Comparison of ENCODE assay signal across 13 cellular contexts in the genomic region with DNA sequence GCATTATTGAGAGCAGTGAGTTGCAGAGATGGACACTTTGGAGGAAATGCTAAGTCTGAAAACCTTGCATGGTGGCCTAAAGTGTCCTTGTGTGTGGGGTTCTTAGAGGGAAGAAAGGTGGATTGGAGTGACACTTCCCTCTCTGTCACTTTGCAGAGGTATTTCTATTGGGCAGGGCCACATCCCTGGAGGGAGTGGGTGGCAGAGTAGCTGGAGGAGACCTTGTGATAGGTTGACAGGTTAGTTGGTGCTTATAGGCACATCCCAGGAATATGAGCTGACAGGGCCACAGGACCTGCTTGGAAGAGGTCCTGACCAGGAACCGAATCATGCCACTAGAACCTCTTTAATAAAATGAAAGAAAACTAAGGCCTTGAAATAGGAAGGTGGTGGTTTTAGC. TPM values are rescaled to one million over a fixed set of nuclear protein-coding genes. Genes with fewer than 3 reads are reported as not detected.
DNase-seq lines count a peak whose midpoint lies in the region; ATAC-seq and TF ChIP-seq lines count a peak whose summit lies in the region.
"Had no signal": no experiment of that assay in that cellular context is flagged by ENCODE, and none has a peak within 500 bp of the region (broad histone marks: within the 10 kb centered on the region; RNA-seq: fewer than 3 reads in every experiment).

No MANE protein-coding gene starts in this region.

- peaks cover 22% of the 10 kb centered on the region; the same call in 1 of the 2 replicates for H3K27me3 ChIP-seq in HCT116 (ENCODE audit: insufficient read depth, low read length)
- H3K27me3 ChIP-seq in PC-3 (ENCODE audit: low read length): no peaks in the 10 kb centered on the region
- no peaks in the 10 kb centered on the region for H3K27me3 ChIP-seq in hepatocyte
- H3K27me3 ChIP-seq in skeletal muscle tissue (ENCODE audit: control insufficient read depth in 3 of 3, insufficient read depth in 3 of 3, low read length in 3 of 3): peaks cover 0 to 2% (median 0%) of the 10 kb centered on the region in 3 donors

- peak overlapping the region; percentile 22; the same call in 1 of the 2 replicates for H3K4me2 ChIP-seq in HCT116 (ENCODE audit: low read length)
- peak overlapping the region; percentile 49 for H3K4me2 ChIP-seq in PC-3 (ENCODE audit: low read length)
- peak overlapping the region; percentile 94 for H3K4me2 ChIP-seq in hepatocyte
- H3K4me2 ChIP-seq: PC-9 had no signal

- H4K20me1 ChIP-seq in HCT116 (ENCODE audit: insufficient read depth) (no peaks in the 10 kb centered on the region), PC-3 (ENCODE audit: low read length) (no peaks in the 10 kb centered on the region), hepatocyte (ENCODE audit: insufficient read depth, poor library complexity, severe bottlenecking) (peaks cover 7% of the 10 kb centered on the region)

- TF ChIP-seq RAD21 in HCT116 (IDR thresholded peaks at IDR 0.05; ENCODE audit: low read depth): no peak

- H3K9me3 ChIP-seq in HCT116 (ENCODE audit: control insufficient read depth in 1 of 2, insufficient read depth in 1 of 2, low read depth in 1 of 2, low read length in 2 of 2): no peaks in the 10 kb centered on the region
- H3K9me3 ChIP-seq in PC-3 (ENCODE audit: low read length): no peaks in the 10 kb centered on the region
- H3K9me3 ChIP-seq in hepatocyte (ENCODE audit: low read depth): no peaks in the 10 kb centered on the region
- H3K9me3 ChIP-seq in skeletal muscle tissue (ENCODE audit: control insufficient read depth in 3 of 3, low read length in 3 of 3): no peaks in the 10 kb centered on the region

- POLR2A ChIA-PET in HCT116 (lab: Charles Lee): no interaction called here
- POLR2A ChIA-PET in PC-3 (lab: Charles Lee; ENCODE audit: unreplicated experiment): no interaction called here

- no peak for TF ChIP-seq CTCF in HCT116 (IDR thresholded peaks at IDR 0.05 in 2 of 3, conservative IDR thresholded peaks at IDR 0.05 in 1 of 3; ENCODE audit: borderline replicate concordance in 1 of 3, insufficient read depth in 1 of 3, low read depth in 2 of 3, low read length in 2 of 3)
- no peak for TF ChIP-seq CTCF in PC-3 (conservative IDR thresholded peaks at IDR 0.05; ENCODE audit: low read depth, low read length)
- TF ChIP-seq CTCF in hepatocyte (IDR thresholded peaks at IDR 0.05; ENCODE audit: poor library complexity): no peak
- TF ChIP-seq CTCF in glutamatergic neuron (IDR thresholded peaks at IDR 0.05; ENCODE audit: partially characterized antibody, unreplicated experiment): no peak

- no peaks in the 10 kb centered on the region for H3K36me3 ChIP-seq in HCT116 (ENCODE audit: control insufficient read depth in 1 of 2, insufficient read depth in 2 of 2, low read length in 2 of 2)
- no peaks in the 10 kb centered on the region for H3K36me3 ChIP-seq in PC-3 (ENCODE audit: low read depth, low read length)
- H3K36me3 ChIP-seq in hepatocyte (replicated peaks; ENCODE audit: insufficient read depth, low read depth): no peaks in the 10 kb centered on the region
- no peaks in the 10 kb centered on the region for H3K36me3 ChIP-seq in skeletal muscle tissue (ENCODE audit: control insufficient read depth in 3 of 3, insufficient read depth in 3 of 3, low read length in 3 of 3)

- H3K9me2 ChIP-seq in HCT116 (ENCODE audit: insufficient read depth): no peaks in the 10 kb centered on the region
- no peaks in the 10 kb centered on the region for H3K9me2 ChIP-seq in PC-3 (replicated peaks; ENCODE audit: low read length)
- no peaks in the 10 kb centered on the region for H3K9me2 ChIP-seq in hepatocyte (replicated peaks; ENCODE audit: insufficient read depth)

- H3K27ac ChIP-seq in HCT116 (ENCODE audit: low read depth, low read length) (no peak overlapping the region), PC-3 (ENCODE audit: low read length) (no peak overlapping the region), hepatocyte (peak overlapping the region; percentile 72), skeletal muscle tissue (ENCODE audit: low read depth, low read length) (peak overlapping the region; percentile 88)
- H3K27ac ChIP-seq: C4-2B, PC-9 had no signal

- H3K4me1 ChIP-seq in HCT116 (ENCODE audit: control insufficient read depth in 1 of 2, insufficient read depth in 2 of 2, low read length in 2 of 2) (peaks cover 20 to 52% of the 10 kb centered on the region in 2 experiments), PC-3 (ENCODE audit: insufficient read depth, low read length) (peaks cover 51% of the 10 kb centered on the region), hepatocyte (ENCODE audit: insufficient read depth) (peaks cover 60% of the 10 kb centered on the region), skeletal muscle tissue (ENCODE audit: control insufficient read depth in 3 of 3, insufficient read depth in 3 of 3, low read length in 3 of 3) (peaks cover 41 to 59% (median 48%) of the 10 kb centered on the region in 3 donors)

- H3K36me3 Mint-ChIP-seq in glutamatergic neuron (ENCODE audit: unreplicated experiment): no peaks in the 10 kb centered on the region
- H3K36me3 Mint-ChIP-seq: natural killer cell had no signal

- peak overlapping the region; percentile 60 for H2AFZ ChIP-seq in HCT116 (ENCODE audit: low read depth, low read length, poor library complexity, severe bottlenecking)
- H2AFZ ChIP-seq in PC-3 (ENCODE audit: low read length): no peak overlapping the region
- no peak overlapping the region for H2AFZ ChIP-seq in hepatocyte
- H2AFZ ChIP-seq: PC-9 had no signal

- DNase-seq in HCT116 (ENCODE audit: low read depth, low spot score) (no peak), PC-3 (no peak), hepatocyte (ENCODE audit: low spot score) (no peak), SW480 (ENCODE audit: low spot score) (no peak), glutamatergic neuron (no peak)
- no peak for DNase-seq in activated CD4-positive, CD25-positive, alpha-beta regulatory T cell treated with anti-CD3 and anti-CD28 coated beads, Interleukin-2, amount 50 U/mL, for 72 hours
- DNase-seq: natural killer cell; PC-9; stimulated activated CD4-positive, alpha-beta T cell treated with anti-CD3 and anti-CD28 coated beads, Interleukin-4, amount 100 ng/mL, for 4 hours had no signal

- RAD21 ChIA-PET in HCT116 (lab: Charles Lee; ENCODE audit: low non-redundant PET in 1 of 2, low total read pairs in 2 of 2, uncharacterized antibody in 2 of 2, unreplicated experiment in 2 of 2): no interaction called here

- CTCF ChIA-PET in HCT116 (lab: Charles Lee) (interaction anchor here (1.0 to 2.8 kb wide), 6 partner anchors 9 to 815 kb away, joined by 3 to 18 read pairs (median 4); no protein-coding TSS in a partner anchor), PC-3 (lab: Charles Lee) (no interaction called here)

- H3F3A ChIP-seq in PC-3 (ENCODE audit: low read length, unreplicated experiment): no peaks in the 10 kb centered on the region

- no peak overlapping the region for H3K4me3 Mint-ChIP-seq in glutamatergic neuron (ENCODE audit: unreplicated experiment)
- H3K4me3 Mint-ChIP-seq: activated T-helper 17 cell treated with anti-CD3 and anti-CD28 coated beads, Interleukin-2, amount 50 U/mL, for 72 hours; natural killer cell had no signal

- H3K27me3 Mint-ChIP-seq in glutamatergic neuron (ENCODE audit: unreplicated experiment): peaks cover 10% of the 10 kb centered on the region

- H3K4me3 ChIP-seq in HCT116 (replicated peaks in 1 of 2; ENCODE audit: low read depth in 1 of 2, low read length in 2 of 2) (no peak overlapping the region), PC-3 (ENCODE audit: low read length) (no peak overlapping the region), hepatocyte (no peak overlapping the region), skeletal muscle tissue (ENCODE audit: low read length in 3 of 3) (no peak overlapping the region)
- H3K4me3 ChIP-seq: PC-9 had no signal

- 94% methylated on average over 1 of the region's 1 CpG for WGBS in hepatocyte (ENCODE audit: low lambda C conversion rate, missing lambda C conversion rate)

- intact Hi-C loops in HCT116 (cut with micrococcal nuclease): loop anchor here (1.0 to 5.0 kb wide), 5 partner anchors 446 to 1016 kb away; no protein-coding TSS in a partner anchor
- intact Hi-C loops in PC-3 (cut with micrococcal nuclease): loop anchor here (1.0 to 10.0 kb wide), 4 partner anchors 471 to 814 kb away; no protein-coding TSS in a partner anchor

- H3K79me2 ChIP-seq in HCT116 (ENCODE audit: insufficient read depth, low read length): no peaks in the 10 kb centered on the region
- H3K79me2 ChIP-seq in PC-3 (ENCODE audit: low read length): no peaks in the 10 kb centered on the region
- H3K79me2 ChIP-seq in hepatocyte: peaks cover 25% of the 10 kb centered on the region

- BruUV-seq in HCT116 (replicated peaks; lab: Mats Ljungman, UMichigan): no TSS peak
- no TSS peak for BruUV-seq in PC-3 (replicated peaks; lab: Mats Ljungman, UMichigan)

- peaks cover 2% of the 10 kb centered on the region for H3K9me3 Mint-ChIP-seq in glutamatergic neuron (ENCODE audit: unreplicated experiment)
- H3K9me3 Mint-ChIP-seq: activated T-helper 17 cell treated with anti-CD3 and anti-CD28 coated beads, Interleukin-2, amount 50 U/mL, for 72 hours; natural killer cell had no signal

- no peak overlapping the region for H3K9ac ChIP-seq in HCT116 (ENCODE audit: low read length)
- H3K9ac ChIP-seq in PC-3 (ENCODE audit: low read length): no peak overlapping the region
- H3K9ac ChIP-seq in skeletal muscle tissue (ENCODE audit: low read depth in 1 of 3, low read length in 3 of 3): no peak overlapping the region

- no peak for TF ChIP-seq POLR2A in HCT116 (IDR thresholded peaks at IDR 0.05; ENCODE audit: borderline replicate concordance, extremely low read depth, insufficient read depth, insufficient read length)

- no peak overlapping the region for H3K27ac Mint-ChIP-seq in glutamatergic neuron (ENCODE audit: unreplicated experiment)
- H3K27ac Mint-ChIP-seq: activated T-helper 17 cell treated with anti-CD3 and anti-CD28 coated beads, Interleukin-2, amount 50 U/mL, for 72 hours; natural killer cell had no signal

- H3K4me1 Mint-ChIP-seq in glutamatergic neuron (ENCODE audit: low read depth, unreplicated experiment): peaks cover 20% of the 10 kb centered on the region

- ATAC-seq in HCT116: no peak
- no peak for ATAC-seq in PC-3
- ATAC-seq: activated T-helper 17 cell treated with anti-CD3 and anti-CD28 coated beads, Interleukin-2, amount 50 U/mL, for 72 hours; esophagus mucosa; natural killer cell had no signal

TF ChIP-seq in HCT116, 20 proteins besides CTCF, POLR2A, EP300 and RAD21 (continues in another document):
- TF ChIP-seq EGR1 (IDR thresholded peaks at IDR 0.05; ENCODE audit: low read depth): no peak
- no peak for TF ChIP-seq EZH2phosphoT487 (IDR thresholded peaks at IDR 0.05; ENCODE audit: borderline replicate concordance)
- no peak for TF ChIP-seq JUND (IDR thresholded peaks at IDR 0.05)
- TF ChIP-seq, protein P1, sequence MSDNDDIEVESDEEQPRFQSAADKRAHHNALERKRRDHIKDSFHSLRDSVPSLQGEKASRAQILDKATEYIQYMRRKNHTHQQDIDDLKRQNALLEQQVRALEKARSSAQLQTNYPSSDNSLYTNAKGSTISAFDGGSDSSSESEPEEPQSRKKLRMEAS (IDR thresholded peaks at IDR 0.05): no peak
- no peak for TF ChIP-seq SRF (IDR thresholded peaks at IDR 0.05; ENCODE audit: low read depth)
- TF ChIP-seq POLR2AphosphoS5 (IDR thresholded peaks at IDR 0.05; ENCODE audit: low read depth, low read length): no peak

RNA-seq across cellular contexts. Expression of a gene that starts 1.0 kb away (rescaled TPM):
- total RNA-seq in HCT116 (2021; ENCODE audit: unreplicated experiment) (3.9 TPM), PC-3 (2014; rRNA removed) (140 and 157 TPM in 2 replicates), hepatocyte (190 and 232 TPM in 2 replicates), skeletal muscle tissue (260 TPM), glutamatergic neuron (ENCODE audit: unreplicated experiment) (0.51 TPM)
- polyA plus RNA-seq in HCT116 (2012): 0.01 TPM in 2 replicates
- polyA plus RNA-seq in hepatocyte: 113 TPM in 2 replicates
- total RNA-seq: activated T-helper 17 cell treated with anti-CD3 and anti-CD28 coated beads, Interleukin-2, amount 50 U/mL, for 72 hours; natural killer cell had no signal

Comparison
In these comparisons a context has a peak if more than half of its experiments do, and no peak if none do; other contexts are left out.
1. H3K27ac ChIP-seq: peak in hepatocyte (single experiment) and skeletal muscle tissue (single experiment); none in HCT116 (single experiment) and PC-3 (single experiment).
2. H3K4me2 ChIP-seq: peak in every context shown above with its lines; median percentile 94 in hepatocyte; 49 in PC-3; 22 in HCT116.
3. RNA of a gene that starts 1.0 kb away (total RNA-seq): 260 TPM in skeletal muscle tissue (single experiment), 190 to 232 TPM in hepatocyte and 140 to 157 TPM in PC-3; 3.9 TPM in HCT116 (single experiment) and 0.51 TPM in glutamatergic neuron (single experiment); every median in the first group is over 10 times any median in the second.